26 cellular contexts compared by ENCODE assay signal in the genomic region with DNA sequence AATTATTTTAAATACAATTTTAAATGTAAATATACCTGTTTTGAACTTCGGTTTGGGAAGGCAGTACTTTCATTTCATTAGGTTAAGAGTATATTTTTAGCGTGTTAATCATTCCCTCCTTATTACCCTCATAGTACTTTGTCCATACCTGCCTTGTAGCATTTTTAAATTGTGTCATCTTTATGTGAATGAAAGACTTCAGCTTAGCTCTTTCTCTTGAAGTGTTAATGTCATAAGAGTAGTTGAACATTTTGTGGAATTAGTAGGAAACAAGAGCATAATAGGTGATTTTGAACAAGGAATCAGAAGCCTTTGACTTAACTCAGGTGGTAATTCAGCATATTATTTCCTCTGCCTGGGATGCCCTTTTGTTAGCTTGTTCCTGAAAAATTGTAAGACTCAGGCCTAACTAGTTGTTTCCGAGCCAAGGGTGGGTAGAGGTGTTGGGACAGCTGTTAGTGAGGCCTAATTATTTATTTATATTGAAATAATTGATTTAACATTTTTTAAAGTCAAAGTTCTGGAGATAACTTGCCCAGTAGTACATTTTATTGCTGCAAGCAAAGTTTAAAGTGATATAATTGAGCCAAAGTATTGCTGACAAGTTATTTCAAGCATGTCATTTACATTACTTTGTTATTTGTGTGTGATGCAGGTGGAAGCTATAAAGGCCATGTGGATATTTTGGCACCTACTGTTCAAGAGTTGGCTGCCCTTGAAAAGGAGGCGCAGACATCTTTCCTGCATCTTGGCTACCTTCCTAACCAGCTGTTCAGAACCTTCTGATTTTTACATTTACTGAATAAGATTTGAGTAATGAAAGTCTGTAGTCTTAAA.
"Had no signal": no experiment of that assay in that cellular context is flagged by ENCODE, and none has a peak within 500 bp of the region (broad histone marks: within the 10 kb centered on the region; RNA-seq: fewer than 3 reads in every experiment).

No MANE protein-coding gene starts in this region.

- ATAC-seq: activated CD4-positive, CD25-positive, alpha-beta regulatory T cell treated with anti-CD3 and anti-CD28 coated beads, Interleukin-2, amount 50 U/mL, for 24 hours; activated CD8-positive, alpha-beta T cell treated with anti-CD3 and anti-CD28 coated beads for 36 hours; K562; Panc1 had no signal

- H3K9me3 ChIP-seq: ascending aorta, SJSA1 had no signal

- DNase-seq: activated CD4-positive, alpha-beta T cell treated with anti-CD3 and anti-CD28 coated beads for 4 hours; activated CD8-positive, alpha-beta memory T cell treated with anti-CD3 and anti-CD28 coated beads, Interleukin-2, amount 50 U/mL, for 4 hours; activated CD8-positive, alpha-beta T cell treated with anti-CD3 and anti-CD28 coated beads for 36 hours; activated effector memory CD4-positive, alpha-beta T cell treated with Interleukin-2 at 50 U/mL for 16 hours; activated naive CD4-positive, alpha-beta T cell; cerebellar nuclear complex; Kasumi-1; NCI-H1048; NCI-H1417; NCI-H1930; NCI-H2171 treated with DMSO at 0.1 percent for 48 hours; NCI-H226; NCI-H510A; NCI-H526 treated with DMSO at 0.1 percent for 48 hours; NK-92 treated with Interleukin-12 subunit alpha and Interleukin-12 subunit beta, amount 100 ng/mL, for 24 hours; OCI-M1; RPMI8226; SHP77 had no signal

- H3K27ac Mint-ChIP-seq: activated CD8-positive, alpha-beta T cell treated with anti-CD3 and anti-CD28 coated beads for 36 hours; activated naive CD4-positive, alpha-beta T cell treated with anti-CD3 and anti-CD28 coated beads, Interleukin-2, amount 50 U/mL, for 24 hours; activated T-helper 1 cell treated with anti-CD3 and anti-CD28 coated beads, Interleukin-12 subunit alpha, Interleukin-12 subunit beta, Interleukin-2, Interleukin-4 antibody, amounts not matched to agents 30 ng/mL and 10 ng/mL and 1 ng/mL, durations not matched to agents 14 hours and 24 hours and 36 hours; T-helper 1 cell treated with Interleukin-12 subunit alpha and Interleukin-12 subunit beta and Interleukin-4 antibody, amounts not matched to agents 30 μg/mL and 1 μg/mL, for 36 hours had no signal

- H3K4me3 Mint-ChIP-seq: activated CD8-positive, alpha-beta T cell treated with anti-CD3 and anti-CD28 coated beads for 36 hours; activated naive CD4-positive, alpha-beta T cell treated with anti-CD3 and anti-CD28 coated beads, Interleukin-2, amount 50 U/mL, for 24 hours; activated T-helper 1 cell treated with anti-CD3 and anti-CD28 coated beads, Interleukin-12 subunit alpha, Interleukin-12 subunit beta, Interleukin-2, Interleukin-4 antibody, amounts not matched to agents 30 ng/mL and 10 ng/mL and 1 ng/mL, durations not matched to agents 14 hours and 24 hours and 36 hours; T-helper 1 cell treated with Interleukin-12 subunit alpha and Interleukin-12 subunit beta and Interleukin-4 antibody, amounts not matched to agents 30 μg/mL and 1 μg/mL, for 36 hours had no signal

- H3K27me3 Mint-ChIP-seq: activated CD8-positive, alpha-beta T cell treated with anti-CD3 and anti-CD28 coated beads for 36 hours; activated naive CD4-positive, alpha-beta T cell treated with anti-CD3 and anti-CD28 coated beads, Interleukin-2, amount 50 U/mL, for 24 hours had no signal

- H3K9me3 Mint-ChIP-seq: activated CD8-positive, alpha-beta T cell treated with anti-CD3 and anti-CD28 coated beads for 36 hours; activated naive CD4-positive, alpha-beta T cell treated with anti-CD3 and anti-CD28 coated beads, Interleukin-2, amount 50 U/mL, for 24 hours; activated T-helper 1 cell treated with anti-CD3 and anti-CD28 coated beads, Interleukin-12 subunit alpha, Interleukin-12 subunit beta, Interleukin-2, Interleukin-4 antibody, amounts not matched to agents 30 ng/mL and 10 ng/mL and 1 ng/mL, durations not matched to agents 14 hours and 24 hours and 36 hours; T-helper 1 cell treated with Interleukin-12 subunit alpha and Interleukin-12 subunit beta and Interleukin-4 antibody, amounts not matched to agents 30 μg/mL and 1 μg/mL, for 36 hours had no signal

- H3K4me1 ChIP-seq: SJSA1 had no signal

- H3K4me3 ChIP-seq: ascending aorta, K562, SJSA1 had no signal

- H3K27me3 ChIP-seq: ascending aorta, SJSA1 had no signal

- H3K27ac ChIP-seq: SJSA1 had no signal

- H3K4me1 Mint-ChIP-seq: activated naive CD4-positive, alpha-beta T cell treated with anti-CD3 and anti-CD28 coated beads, Interleukin-2, amount 50 U/mL, for 24 hours had no signal
